Comparison of ENCODE assay signal across 25 cellular contexts in genomic region chr11:20626279-20626678, GRCh38. TPM values are rescaled to one million over a fixed set of nuclear protein-coding genes. Genes with fewer than 3 reads are reported as not detected.
"Had no signal": no experiment of that assay in that cellular context is flagged by ENCODE, and none has a peak within 500 bp of the region (broad histone marks: within the 10 kb centered on the region; RNA-seq: fewer than 3 reads in every experiment).

No MANE protein-coding gene starts in this region.

- H3K4me3 ChIP-seq: esophagus muscularis mucosa, gastrocnemius medialis, left lung, lower lobe of right lung, pancreas had no signal

- H3K4me3 Mint-ChIP-seq: dendritic cell treated with granulocyte-macrophage colony-stimulating factor and Interleukin-4, amounts not matched to agents 40 ng/mL and 50 ng/mL, for 4 days; effector memory CD8-positive, alpha-beta T cell; memory B cell; mesothelial cell of epicardium; natural killer cell; neural crest cell had no signal

- H3K27me3 ChIP-seq: gastrocnemius medialis, left lung, pancreas had no signal

- H3K9me3 ChIP-seq: esophagus muscularis mucosa, gastrocnemius medialis, left lung, lower lobe of right lung, pancreas had no signal

- H3K9me3 Mint-ChIP-seq: dendritic cell treated with granulocyte-macrophage colony-stimulating factor and Interleukin-4, amounts not matched to agents 40 ng/mL and 50 ng/mL, for 4 days; effector memory CD8-positive, alpha-beta T cell; mesothelial cell of epicardium; natural killer cell; neural crest cell had no signal

- H3K36me3 ChIP-seq: esophagus muscularis mucosa, gastrocnemius medialis, left lung, lower lobe of right lung, pancreas had no signal

- H3K27ac Mint-ChIP-seq: dendritic cell treated with granulocyte-macrophage colony-stimulating factor and Interleukin-4, amounts not matched to agents 40 ng/mL and 50 ng/mL, for 4 days; effector memory CD8-positive, alpha-beta T cell; memory B cell; mesothelial cell of epicardium; natural killer cell; progenitor cell of endocrine pancreas had no signal

- ATAC-seq: effector memory CD8-positive, alpha-beta T cell; gastrocnemius medialis; left lung; lower lobe of right lung; natural killer cell; pancreas; right cardiac atrium had no signal

- H3K27ac ChIP-seq: epithelial cell of prostate, esophagus muscularis mucosa, gastrocnemius medialis, left lung, lower lobe of right lung, pancreas had no signal

- H3K36me3 Mint-ChIP-seq: memory B cell, mesothelial cell of epicardium, natural killer cell had no signal

- H3K4me1 ChIP-seq: esophagus muscularis mucosa, gastrocnemius medialis, left lung, lower lobe of right lung, pancreas had no signal

- DNase-seq: effector memory CD8-positive, alpha-beta T cell; gastrocnemius medialis; glutamatergic neuron; islet precursor cell; left lung; lower lobe of right lung; natural killer cell; nucleus accumbens; pancreas; right cardiac atrium; small intestine; stimulated activated CD4-positive, alpha-beta T cell treated with anti-CD3 and anti-CD28 coated beads, Interleukin-12 subunit alpha, Interleukin-12 subunit beta, amount 100 ng/mL, for 4 hours; stimulated activated naive CD4-positive, alpha-beta T cell treated with Interleukin-2 at 50 U/mL for 16 hours; trophoblast cell had no signal

- FAIRE-seq: pancreas, small intestine had no signal

- H3K4me1 Mint-ChIP-seq: mesothelial cell of epicardium, natural killer cell, neural crest cell had no signal

RNA-seq across cellular contexts. Expression of gene SLC6A5, which starts 26.9 kb away (rescaled TPM):
- total RNA-seq: esophagus muscularis mucosa, fibroblast of villous mesenchyme, gastrocnemius medialis, left lung, lower lobe of right lung, mesothelial cell of epicardium, mucosa of gallbladder, myocyte, natural killer cell, pancreas, progenitor cell of endocrine pancreas, right cardiac atrium, urinary bladder had no signal
- polyA plus RNA-seq: pancreas, right cardiac atrium, urinary bladder had no signal

RNA-seq across cellular contexts. Expression of gene NELL1, which starts 43.1 kb away (rescaled TPM):
- total RNA-seq: fibroblast of villous mesenchyme, gastrocnemius medialis, left lung, myocyte, natural killer cell, pancreas had no signal
- polyA plus RNA-seq: pancreas, right cardiac atrium had no signal
